22 cellular contexts compared by ENCODE assay signal in genomic region chr5:32346869-32347268, GRCh38. TPM values are rescaled to one million over a fixed set of nuclear protein-coding genes. Genes with fewer than 3 reads are reported as not detected.
DNase-seq lines count a peak whose midpoint lies in the region; ATAC-seq, FAIRE-seq and TF ChIP-seq lines count a peak whose summit lies in the region.
"Had no signal": no experiment of that assay in that cellular context is flagged by ENCODE, and none has a peak within 500 bp of the region (broad histone marks: within the 10 kb centered on the region; RNA-seq: fewer than 3 reads in every experiment).

No MANE protein-coding gene starts in this region.

- ATAC-seq in PC-3 (no peak), GM18519 (IDR thresholded peaks at IDR 0.05; ENCODE audit: low FRiP score, unreplicated experiment) (no peak)
- ATAC-seq: A549; CD8-positive, alpha-beta T cell had no signal

- no CpG with 5 or more reads among the region's 2 CpGs for WGBS in mesendoderm (ENCODE audit: extremely low coverage, insufficient coverage, low lambda C conversion rate)

- CTCF ChIA-PET in PC-3 (lab: Charles Lee) (no interaction called here), A673 (lab: Charles Lee) (no interaction called here)

- H3K9me3 ChIP-seq in PC-3 (ENCODE audit: low read length) (peaks cover 9% of the 10 kb centered on the region), A673 (ENCODE audit: low read depth, low read length, poor library complexity, severe bottlenecking) (no peaks in the 10 kb centered on the region)

- H2AK5ac ChIP-seq in mesendoderm (ENCODE audit: low read length) = no peak overlapping the region

- H4K8ac ChIP-seq in mesendoderm (ENCODE audit: low read depth, low read length) = no peak overlapping the region

- H3K4me3 ChIP-seq in PC-3 (ENCODE audit: low read length) (no peak overlapping the region), mesendoderm (ENCODE audit: low read length) (no peak overlapping the region), A673 (ENCODE audit: low read depth, low read length, poor library complexity, severe bottlenecking) (no peak overlapping the region)
- H3K4me3 ChIP-seq: A549, HAP-1 had no signal

- no peaks in the 10 kb centered on the region for H4K20me1 ChIP-seq in PC-3 (ENCODE audit: low read length)

- H2BK15ac ChIP-seq in mesendoderm (replicated peaks; ENCODE audit: low read depth) = no peak overlapping the region

- no peak overlapping the region for H2BK5ac ChIP-seq in mesendoderm (ENCODE audit: low read length)

- H3K36me3 ChIP-seq in PC-3 (ENCODE audit: low read depth, low read length) (no peaks in the 10 kb centered on the region; the same call in 1 of the 2 replicates), mesendoderm (ENCODE audit: control insufficient read depth, insufficient read depth, low read length) (no peaks in the 10 kb centered on the region), A673 (ENCODE audit: insufficient read depth, low read length, poor library complexity, severe bottlenecking) (no peaks in the 10 kb centered on the region)
- H3K36me3 ChIP-seq: HAP-1 had no signal

- H3K27ac ChIP-seq in PC-3 (ENCODE audit: low read length) = no peak overlapping the region
- H3K27ac ChIP-seq in mesendoderm (ENCODE audit: low read depth, low read length) = no peak overlapping the region
- no peak overlapping the region for H3K27ac ChIP-seq in A673 (ENCODE audit: low read depth, low read length, poor library complexity, severe bottlenecking)
- H3K27ac ChIP-seq: A549 had no signal

- H3F3A ChIP-seq in PC-3 (ENCODE audit: low read length, unreplicated experiment) = no peaks in the 10 kb centered on the region

- no peaks in the 10 kb centered on the region for H3K9me2 ChIP-seq in PC-3 (replicated peaks; ENCODE audit: low read length)

- H3K27me3 ChIP-seq in PC-3 (ENCODE audit: low read length) = no peaks in the 10 kb centered on the region
- H3K27me3 ChIP-seq in mesendoderm (ENCODE audit: insufficient read depth, low read length, poor library complexity) = no peaks in the 10 kb centered on the region
- no peaks in the 10 kb centered on the region for H3K27me3 ChIP-seq in A673 (replicated peaks; ENCODE audit: insufficient read depth, low read depth, low read length, poor library complexity)

- H3K9ac ChIP-seq in PC-3 (ENCODE audit: low read length) = no peak overlapping the region
- no peak overlapping the region for H3K9ac ChIP-seq in mesendoderm (ENCODE audit: low read length)

- TF ChIP-seq CTCF in PC-3 (conservative IDR thresholded peaks at IDR 0.05; ENCODE audit: low read depth, low read length) = no peak
- TF ChIP-seq CTCF in A673 (conservative IDR thresholded peaks at IDR 0.05; ENCODE audit: low read depth, low read length) = no peak

- H3K4me1 ChIP-seq in PC-3 (ENCODE audit: insufficient read depth, low read length) = no peaks in the 10 kb centered on the region
- no peaks in the 10 kb centered on the region for H3K4me1 ChIP-seq in mesendoderm (ENCODE audit: control insufficient read depth, low read depth, low read length)
- H3K4me1 ChIP-seq in A673 (ENCODE audit: insufficient read depth, low read length, poor library complexity, severe bottlenecking) = no peaks in the 10 kb centered on the region
- H3K4me1 ChIP-seq: A549 had no signal

- intact Hi-C loops in PC-3 (cut with micrococcal nuclease) = no loop called here
- intact Hi-C loops in A673 (cut with micrococcal nuclease; ENCODE audit: unreplicated experiment) = no loop called here

- BruUV-seq in PC-3 (replicated peaks; lab: Mats Ljungman, UMichigan) (no TSS peak), A673 (replicated peaks; lab: Mats Ljungman, UMichigan) (no TSS peak)

- no peak overlapping the region for H3K23ac ChIP-seq in mesendoderm (ENCODE audit: low read length)

- H3K4me2 ChIP-seq in PC-3 (ENCODE audit: low read length) = no peak overlapping the region
- no peak overlapping the region for H3K4me2 ChIP-seq in mesendoderm (ENCODE audit: low read length)
- H3K4me2 ChIP-seq: A549 had no signal

- H3K4ac ChIP-seq in mesendoderm (ENCODE audit: low read depth, low read length) = no peak overlapping the region

- FAIRE-seq in G401.6 (lab: Jason Lieb, UNC) = peak; percentile 11
- FAIRE-seq: A549, GM12892, GM19239, H1 had no signal

- H2AFZ ChIP-seq in PC-3 (ENCODE audit: low read length) = no peak overlapping the region

- no peak overlapping the region for H4K5ac ChIP-seq in mesendoderm (ENCODE audit: low read length)

- no peak overlapping the region for H3K18ac ChIP-seq in mesendoderm (ENCODE audit: low read length)

- no peak overlapping the region for H2BK120ac ChIP-seq in mesendoderm (ENCODE audit: low read depth, low read length)

- no peaks in the 10 kb centered on the region for H3K79me1 ChIP-seq in mesendoderm (ENCODE audit: low read length)

- peak; percentile 20 for DNase-seq in LHCN-M2 (ENCODE audit: low read depth)
- DNase-seq in PC-3 = peak; percentile 18
- DNase-seq in mesendoderm = peak; percentile 32
- no peak for DNase-seq in HuH-7 (ENCODE audit: low spot score)
- no peak for DNase-seq in stimulated activated CD8-positive, alpha-beta memory T cell treated with anti-CD3 and anti-CD28 coated beads, Interleukin-4, amount 100 ng/mL, for 48 hours
- no peak for DNase-seq in A673 (ENCODE audit: low spot score)
- DNase-seq: CD8-positive, alpha-beta T cell; COR-L47; DMS153; DMS79 treated with DMSO at 0.1 percent for 48 hours; EL; GDM1; HFFc6; IMR-90; KG1 had no signal

- H3K79me2 ChIP-seq in PC-3 (ENCODE audit: low read length) (no peaks in the 10 kb centered on the region), mesendoderm (ENCODE audit: control insufficient read depth, insufficient read depth, low read length) (no peaks in the 10 kb centered on the region)

- H3K56ac ChIP-seq in mesendoderm (ENCODE audit: low read length) = no peak overlapping the region

- POLR2A ChIA-PET in PC-3 (lab: Charles Lee; ENCODE audit: unreplicated experiment) (no interaction called here), A673 (lab: Charles Lee; ENCODE audit: low non-redundant PET) (interaction anchor here (0.6 kb wide), 1 partner anchor 32 kb away, joined by 3 read pairs; no protein-coding TSS in a partner anchor)

RNA-seq across cellular contexts. Expression of gene MTMR12, which starts 34.1 kb away (rescaled TPM):
- 9.7 and 17.1 TPM in 2 replicates for total RNA-seq in LHCN-M2 (2014; rRNA removed)
- 6.9 TPM for polyA plus RNA-seq in LHCN-M2 (2012)
- total RNA-seq in PC-3 (2014; rRNA removed) = 14.5 and 16.0 TPM in 2 replicates
- 20.5 TPM for polyA plus RNA-seq in mesendoderm (2013, experiment 1 of 2)
- polyA plus RNA-seq in mesendoderm (2013, experiment 2 of 2) = 21.3 TPM
- total RNA-seq in A673 (2021) = 31.6 and 35.8 TPM in 2 replicates

Comparison
In these comparisons a context has a peak if more than half of its experiments do, and no peak if none do; other contexts are left out.
1. DNase-seq: peak in LHCN-M2 (single experiment), PC-3 (single experiment) and mesendoderm (single experiment); none in HuH-7 (single experiment), stimulated activated CD8-positive, alpha-beta memory T cell treated with anti-CD3 and anti-CD28 coated beads, Interleukin-4, amount 100 ng/mL, for 48 hours (single experiment) and A673 (single experiment).